In the genomic region with DNA sequence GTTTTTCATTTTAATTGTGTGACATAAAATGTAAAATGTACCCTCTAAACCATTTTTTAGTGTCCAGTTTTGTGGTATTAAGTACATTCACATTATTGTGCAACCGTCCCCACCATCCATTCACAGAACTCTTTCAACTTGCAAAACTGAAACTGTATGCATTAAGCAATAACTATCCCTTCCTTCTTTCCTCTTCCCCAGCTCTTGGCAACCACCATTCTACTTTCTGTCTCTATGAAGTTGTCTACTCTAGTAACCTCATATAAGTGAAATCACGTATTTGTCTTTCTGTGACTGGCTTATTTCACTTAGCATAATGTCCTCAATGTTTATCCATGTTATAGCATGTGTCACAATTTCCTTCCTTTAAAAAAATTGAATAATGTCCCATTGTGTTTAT, we compare ENCODE assay signal across 1 cellular context.
TF ChIP-seq lines count a peak whose summit lies in the region.

No MANE protein-coding gene starts in this region.

TF ChIP-seq in SK-N-SH, 30 proteins besides CTCF, POLR2A, EP300 and RAD21 (continued from another document):
- TF ChIP-seq MEF2A (IDR thresholded peaks at IDR 0.05; ENCODE audit: borderline replicate concordance, low read depth) = no peak
- no peak for TF ChIP-seq SMC3 (IDR thresholded peaks at IDR 0.05; ENCODE audit: low read depth, low read length)
- TF ChIP-seq SIN3A (IDR thresholded peaks at IDR 0.05; ENCODE audit: borderline replicate concordance, low read depth, low read length) = no peak
- TF ChIP-seq, protein P1, sequence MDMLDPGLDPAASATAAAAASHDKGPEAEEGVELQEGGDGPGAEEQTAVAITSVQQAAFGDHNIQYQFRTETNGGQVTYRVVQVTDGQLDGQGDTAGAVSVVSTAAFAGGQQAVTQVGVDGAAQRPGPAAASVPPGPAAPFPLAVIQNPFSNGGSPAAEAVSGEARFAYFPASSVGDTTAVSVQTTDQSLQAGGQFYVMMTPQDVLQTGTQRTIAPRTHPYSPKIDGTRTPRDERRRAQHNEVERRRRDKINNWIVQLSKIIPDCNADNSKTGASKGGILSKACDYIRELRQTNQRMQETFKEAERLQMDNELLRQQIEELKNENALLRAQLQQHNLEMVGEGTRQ (IDR thresholded peaks at IDR 0.05; ENCODE audit: borderline replicate concordance, low read depth, low read length) = no peak
- TF ChIP-seq NFIC (IDR thresholded peaks at IDR 0.05; ENCODE audit: borderline replicate concordance) = no peak
- TF ChIP-seq GATA2 (CRISPR knock-in tag; IDR thresholded peaks at IDR 0.05) = no peak
